Comparison of ENCODE assay signal across 2 cellular contexts in the genomic region with DNA sequence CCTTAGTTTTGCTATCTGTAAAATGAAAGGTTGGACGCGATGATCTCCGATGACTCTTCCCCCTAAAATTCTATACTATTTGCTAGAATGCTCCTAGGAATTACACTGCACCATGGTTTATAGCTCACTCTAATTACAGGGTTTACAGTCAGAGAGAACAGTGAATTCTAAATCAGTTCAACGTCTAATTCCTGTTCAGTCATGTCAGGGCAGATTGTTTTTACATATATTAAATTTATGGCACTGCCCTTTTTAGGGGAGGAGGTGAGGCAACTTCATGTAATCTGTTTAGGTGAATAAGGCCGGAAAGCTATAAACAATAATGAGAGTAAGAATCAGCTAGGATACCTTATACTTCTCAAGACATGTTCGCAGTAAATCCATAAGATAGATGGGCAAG.
TF ChIP-seq lines count a peak whose summit lies in the region.

No MANE protein-coding gene starts in this region.

TF ChIP-seq in HEK293, 187 proteins besides CTCF, POLR2A, EP300 and RAD21:
- no peak for TF ChIP-seq ZNF366 (tag by site-specific recombination; conservative IDR thresholded peaks at IDR 0.05)
- peak; percentile 98 for TF ChIP-seq SP7 (tag by site-specific recombination; IDR thresholded peaks at IDR 0.05)
- no peak; the same call in 1 of the 2 replicates for TF ChIP-seq TRIM28 (IDR thresholded peaks at IDR 0.05; ENCODE audit: borderline replicate concordance, low read length)
- TF ChIP-seq, protein P1, sequence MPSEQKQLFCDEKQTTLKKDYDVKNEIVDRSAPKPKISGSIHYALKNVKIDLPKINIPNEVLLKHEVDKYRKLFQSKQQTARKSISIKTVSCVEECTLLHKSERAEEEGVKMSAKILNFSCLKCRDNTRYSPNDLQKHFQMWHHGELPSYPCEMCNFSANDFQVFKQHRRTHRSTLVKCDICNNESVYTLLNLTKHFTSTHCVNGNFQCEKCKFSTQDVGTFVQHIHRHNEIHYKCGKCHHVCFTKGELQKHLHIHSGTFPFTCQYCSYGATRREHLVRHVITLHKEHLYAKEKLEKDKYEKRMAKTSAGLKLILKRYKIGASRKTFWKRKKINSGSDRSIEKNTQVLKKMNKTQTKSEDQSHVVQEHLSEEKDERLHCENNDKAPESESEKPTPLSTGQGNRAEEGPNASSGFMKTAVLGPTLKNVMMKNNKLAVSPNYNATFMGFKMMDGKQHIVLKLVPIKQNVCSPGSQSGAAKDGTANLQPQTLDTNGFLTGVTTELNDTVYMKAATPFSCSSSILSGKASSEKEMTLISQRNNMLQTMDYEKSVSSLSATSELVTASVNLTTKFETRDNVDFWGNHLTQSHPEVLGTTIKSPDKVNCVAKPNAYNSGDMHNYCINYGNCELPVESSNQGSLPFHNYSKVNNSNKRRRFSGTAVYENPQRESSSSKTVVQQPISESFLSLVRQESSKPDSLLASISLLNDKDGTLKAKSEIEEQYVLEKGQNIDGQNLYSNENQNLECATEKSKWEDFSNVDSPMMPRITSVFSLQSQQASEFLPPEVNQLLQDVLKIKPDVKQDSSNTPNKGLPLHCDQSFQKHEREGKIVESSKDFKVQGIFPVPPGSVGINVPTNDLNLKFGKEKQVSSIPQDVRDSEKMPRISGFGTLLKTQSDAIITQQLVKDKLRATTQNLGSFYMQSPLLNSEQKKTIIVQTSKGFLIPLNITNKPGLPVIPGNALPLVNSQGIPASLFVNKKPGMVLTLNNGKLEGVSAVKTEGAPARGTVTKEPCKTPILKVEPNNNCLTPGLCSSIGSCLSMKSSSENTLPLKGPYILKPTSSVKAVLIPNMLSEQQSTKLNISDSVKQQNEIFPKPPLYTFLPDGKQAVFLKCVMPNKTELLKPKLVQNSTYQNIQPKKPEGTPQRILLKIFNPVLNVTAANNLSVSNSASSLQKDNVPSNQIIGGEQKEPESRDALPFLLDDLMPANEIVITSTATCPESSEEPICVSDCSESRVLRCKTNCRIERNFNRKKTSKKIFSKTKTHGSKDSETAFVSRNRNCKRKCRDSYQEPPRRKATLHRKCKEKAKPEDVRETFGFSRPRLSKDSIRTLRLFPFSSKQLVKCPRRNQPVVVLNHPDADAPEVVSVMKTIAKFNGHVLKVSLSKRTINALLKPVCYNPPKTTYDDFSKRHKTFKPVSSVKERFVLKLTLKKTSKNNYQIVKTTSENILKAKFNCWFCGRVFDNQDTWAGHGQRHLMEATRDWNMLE (tag by site-specific recombination; conservative IDR thresholded peaks at IDR 0.05; ENCODE audit: low read depth): no peak
- no peak for TF ChIP-seq ZNF121 (tag by site-specific recombination; IDR thresholded peaks at IDR 0.05)
- no peak for TF ChIP-seq ZNF404 (tag by site-specific recombination; IDR thresholded peaks at IDR 0.05)
- TF ChIP-seq, protein P2, sequence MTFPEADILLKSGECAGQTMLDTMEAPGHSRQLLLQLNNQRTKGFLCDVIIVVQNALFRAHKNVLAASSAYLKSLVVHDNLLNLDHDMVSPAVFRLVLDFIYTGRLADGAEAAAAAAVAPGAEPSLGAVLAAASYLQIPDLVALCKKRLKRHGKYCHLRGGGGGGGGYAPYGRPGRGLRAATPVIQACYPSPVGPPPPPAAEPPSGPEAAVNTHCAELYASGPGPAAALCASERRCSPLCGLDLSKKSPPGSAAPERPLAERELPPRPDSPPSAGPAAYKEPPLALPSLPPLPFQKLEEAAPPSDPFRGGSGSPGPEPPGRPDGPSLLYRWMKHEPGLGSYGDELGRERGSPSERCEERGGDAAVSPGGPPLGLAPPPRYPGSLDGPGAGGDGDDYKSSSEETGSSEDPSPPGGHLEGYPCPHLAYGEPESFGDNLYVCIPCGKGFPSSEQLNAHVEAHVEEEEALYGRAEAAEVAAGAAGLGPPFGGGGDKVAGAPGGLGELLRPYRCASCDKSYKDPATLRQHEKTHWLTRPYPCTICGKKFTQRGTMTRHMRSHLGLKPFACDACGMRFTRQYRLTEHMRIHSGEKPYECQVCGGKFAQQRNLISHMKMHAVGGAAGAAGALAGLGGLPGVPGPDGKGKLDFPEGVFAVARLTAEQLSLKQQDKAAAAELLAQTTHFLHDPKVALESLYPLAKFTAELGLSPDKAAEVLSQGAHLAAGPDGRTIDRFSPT (tag by site-specific recombination; IDR thresholded peaks at IDR 0.05): no peak

TF ChIP-seq in K562, 482 proteins besides CTCF, POLR2A, EP300 and RAD21:
- TF ChIP-seq SRF (CRISPR knock-in tag; IDR thresholded peaks at IDR 0.05) (0 out of 4 replicates have a peak, but pooled peaks of 1 of the 2 experiments have one; percentile 32), BRF1 (IDR thresholded peaks at IDR 0.05; ENCODE audit: borderline replicate concordance, extremely low read depth, insufficient read length) (no peak), MEF2A (IDR thresholded peaks at IDR 0.05; ENCODE audit: control insufficient read depth, low read depth, low read length) (no peak), ZNF589 (CRISPR knock-in tag; IDR thresholded peaks at IDR 0.05; ENCODE audit: low read depth) (0 out of 2 replicates have a peak, but pooled peaks have one; percentile 29), CEBPG (CRISPR knock-in tag; IDR thresholded peaks at IDR 0.05) (no peak), CEBPG (tag; conservative IDR thresholded peaks at IDR 0.05 in 1 of 2, IDR thresholded peaks at IDR 0.05 in 1 of 2) (peak in 1 of 2 experiments; percentile 89; a peak in 2 of 4 replicates), SMAD4 (CRISPR knock-in tag; conservative IDR thresholded peaks at IDR 0.05) (peak; percentile 26; the same call in 1 of the 2 replicates), CAMTA2 (CRISPR knock-in tag; conservative IDR thresholded peaks at IDR 0.05) (no peak), ZC3H4 (CRISPR knock-in tag; IDR thresholded peaks at IDR 0.05; ENCODE audit: borderline replicate concordance) (no peak), ETV1 (tag; conservative IDR thresholded peaks at IDR 0.05; ENCODE audit: low read depth) (0 out of 2 replicates have a peak, but pooled peaks have one; percentile 11), MEIS2 (IDR thresholded peaks at IDR 0.05; ENCODE audit: partially characterized antibody) (peak; percentile 48), XRCC4 (IDR thresholded peaks at IDR 0.05; ENCODE audit: extremely low read depth, insufficient read depth, insufficient read length) (no peak), NR2C2 (CRISPR knock-in tag; IDR thresholded peaks at IDR 0.05) (no peak), NR2C2 (tag; IDR thresholded peaks at IDR 0.05) (0 out of 2 replicates have a peak, but pooled peaks have one; percentile 23), ZNF76 (CRISPR knock-in tag; IDR thresholded peaks at IDR 0.05; ENCODE audit: borderline replicate concordance) (no peak), DDX20 (tag; IDR thresholded peaks at IDR 0.05; ENCODE audit: low read depth) (no peak)
- TF ChIP-seq, protein P3, sequence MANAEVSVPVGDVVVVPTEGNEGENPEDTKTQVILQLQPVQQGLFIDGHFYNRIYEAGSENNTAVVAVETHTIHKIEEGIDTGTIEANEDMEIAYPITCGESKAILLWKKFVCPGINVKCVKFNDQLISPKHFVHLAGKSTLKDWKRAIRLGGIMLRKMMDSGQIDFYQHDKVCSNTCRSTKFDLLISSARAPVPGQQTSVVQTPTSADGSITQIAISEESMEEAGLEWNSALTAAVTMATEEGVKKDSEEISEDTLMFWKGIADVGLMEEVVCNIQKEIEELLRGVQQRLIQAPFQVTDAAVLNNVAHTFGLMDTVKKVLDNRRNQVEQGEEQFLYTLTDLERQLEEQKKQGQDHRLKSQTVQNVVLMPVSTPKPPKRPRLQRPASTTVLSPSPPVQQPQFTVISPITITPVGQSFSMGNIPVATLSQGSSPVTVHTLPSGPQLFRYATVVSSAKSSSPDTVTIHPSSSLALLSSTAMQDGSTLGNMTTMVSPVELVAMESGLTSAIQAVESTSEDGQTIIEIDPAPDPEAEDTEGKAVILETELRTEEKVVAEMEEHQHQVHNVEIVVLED (CRISPR knock-in tag; IDR thresholded peaks at IDR 0.05): no peak
